In genomic region chr16:69930117-69930776, GRCh38 we compare ENCODE assay signal across 8 cellular contexts. TPM values are rescaled to one million over a fixed set of nuclear protein-coding genes. Genes with fewer than 3 reads are reported as not detected.
DNase-seq lines count a peak whose midpoint lies in the region; ATAC-seq, FAIRE-seq and TF ChIP-seq lines count a peak whose summit lies in the region.

No MANE protein-coding gene starts in this region.

- H3K4me2 ChIP-seq in OCI-LY3 (ENCODE audit: low read length) = no peak overlapping the region

- peaks cover 55 to 75% of the 10 kb centered on the region in 2 donors for H3K36me3 Mint-ChIP-seq in CD4-positive, alpha-beta memory T cell
- no peaks in the 10 kb centered on the region for H3K36me3 Mint-ChIP-seq in activated T-cell treated with anti-CD3 and anti-CD28 coated beads, Interleukin-2, amount 50 U/mL, for 72 hours (ENCODE audit: insufficient read depth in 2 of 2)
- peaks cover 18% of the 10 kb centered on the region for H3K36me3 Mint-ChIP-seq in osteocyte (ENCODE audit: unreplicated experiment)

- no peaks in the 10 kb centered on the region for H3K9me3 Mint-ChIP-seq in CD4-positive, alpha-beta memory T cell
- no peaks in the 10 kb centered on the region for H3K9me3 Mint-ChIP-seq in activated T-cell treated with anti-CD3 and anti-CD28 coated beads, Interleukin-2, amount 50 U/mL, for 72 hours
- H3K9me3 Mint-ChIP-seq in osteocyte (ENCODE audit: unreplicated experiment) = no peaks in the 10 kb centered on the region

- peak in 4 of 5 donors; percentile 32 to 47 (median 40) for DNase-seq in CD4-positive, alpha-beta memory T cell
- peak; percentile 40 for DNase-seq in H4 (ENCODE audit: low spot score)
- DNase-seq in activated T-cell treated with anti-CD3 and anti-CD28 coated beads, Interleukin-2, amount 50 U/mL, for 72 hours = peak; percentile 53 to 56
- DNase-seq in frontal cortex (ENCODE audit: low spot score in 2 of 2) = peak; percentile 63 to 73
- no peak for DNase-seq in osteocyte (ENCODE audit: extremely low spot score, unreplicated experiment)

- intact Hi-C loops in CD4-positive, alpha-beta memory T cell (cut with micrococcal nuclease) = loop anchor here (1.0 kb wide), 1 partner anchor 134 kb away; no protein-coding TSS in a partner anchor

- CTCF ChIA-PET in CD4-positive, alpha-beta memory T cell (lab: Charles Lee; ENCODE audit: partially characterized antibody) = interaction anchor here (0.6 to 5.0 kb wide), 28 partner anchors 9 to 724 kb away, joined by 3 to 23 read pairs (median 3); partner anchors contain the start of gene NOB1

- POLR2A ChIA-PET in CD4-positive, alpha-beta memory T cell (lab: Charles Lee; ENCODE audit: partially characterized antibody) = no interaction called here

- no peaks in the 10 kb centered on the region for H3K79me2 ChIP-seq in OCI-LY3 (ENCODE audit: low read length)

- H3K9me3 ChIP-seq in CD4-positive, alpha-beta memory T cell (ENCODE audit: control insufficient read depth in 1 of 2, low read length in 2 of 2) = no peaks in the 10 kb centered on the region
- no peaks in the 10 kb centered on the region for H3K9me3 ChIP-seq in OCI-LY3 (ENCODE audit: insufficient read depth, low read length)

- H2AFZ ChIP-seq in OCI-LY3 (ENCODE audit: low read depth, low read length) = no peak overlapping the region

- H3K27me3 Mint-ChIP-seq in CD4-positive, alpha-beta memory T cell = no peaks in the 10 kb centered on the region
- no peaks in the 10 kb centered on the region for H3K27me3 Mint-ChIP-seq in activated T-cell treated with anti-CD3 and anti-CD28 coated beads, Interleukin-2, amount 50 U/mL, for 72 hours (ENCODE audit: low read depth)
- H3K27me3 Mint-ChIP-seq in osteocyte (ENCODE audit: unreplicated experiment) = no peaks in the 10 kb centered on the region

- peaks cover 0 to 4% (median 0%) of the 10 kb centered on the region in 4 donors for H3K4me1 Mint-ChIP-seq in CD4-positive, alpha-beta memory T cell
- no peaks in the 10 kb centered on the region for H3K4me1 Mint-ChIP-seq in activated T-cell treated with anti-CD3 and anti-CD28 coated beads, Interleukin-2, amount 50 U/mL, for 72 hours (ENCODE audit: low read depth)
- H3K4me1 Mint-ChIP-seq in osteocyte (ENCODE audit: unreplicated experiment) = peaks cover 41% of the 10 kb centered on the region

- no peaks in the 10 kb centered on the region for H4K20me1 ChIP-seq in OCI-LY3 (ENCODE audit: insufficient read depth, low read length)

- H3K27ac Mint-ChIP-seq in CD4-positive, alpha-beta memory T cell = peak overlapping the region in 1 of 7 donors; percentile 63
- no peak overlapping the region for H3K27ac Mint-ChIP-seq in activated T-cell treated with anti-CD3 and anti-CD28 coated beads, Interleukin-2, amount 50 U/mL, for 72 hours
- H3K27ac Mint-ChIP-seq in osteocyte (ENCODE audit: unreplicated experiment) = no peak overlapping the region

- peak; percentile 71 for TF ChIP-seq CTCF in OCI-LY3 (IDR thresholded peaks at IDR 0.05; ENCODE audit: low read depth, low read length)
- peak; percentile 83 for TF ChIP-seq CTCF in osteocyte (IDR thresholded peaks at IDR 0.05)

- no peaks in the 10 kb centered on the region for H3K4me1 ChIP-seq in CD4-positive, alpha-beta memory T cell (ENCODE audit: insufficient read depth, low read length)
- no peaks in the 10 kb centered on the region for H3K4me1 ChIP-seq in OCI-LY3 (ENCODE audit: low read length)

- peak; percentile 73 to 74 for ATAC-seq in activated T-cell treated with anti-CD3 and anti-CD28 coated beads, Interleukin-2, amount 50 U/mL, for 72 hours (replicated peaks in 1 of 2)
- ATAC-seq in HG02852 (IDR thresholded peaks at IDR 0.05; ENCODE audit: unreplicated experiment) = no peak
- no peak for ATAC-seq in HG03432 (IDR thresholded peaks at IDR 0.05; ENCODE audit: unreplicated experiment)

- H3K4me3 Mint-ChIP-seq in CD4-positive, alpha-beta memory T cell = no peak overlapping the region
- no peak overlapping the region for H3K4me3 Mint-ChIP-seq in activated T-cell treated with anti-CD3 and anti-CD28 coated beads, Interleukin-2, amount 50 U/mL, for 72 hours
- H3K4me3 Mint-ChIP-seq in osteocyte (ENCODE audit: unreplicated experiment) = no peak overlapping the region

- no peak overlapping the region for H3K9ac ChIP-seq in OCI-LY3 (ENCODE audit: low read length)

- no peaks in the 10 kb centered on the region for H3K27me3 ChIP-seq in CD4-positive, alpha-beta memory T cell (ENCODE audit: insufficient read depth, low read length)
- no peaks in the 10 kb centered on the region for H3K27me3 ChIP-seq in OCI-LY3 (ENCODE audit: low read depth, low read length)

- H3K27ac ChIP-seq in CD4-positive, alpha-beta memory T cell (ENCODE audit: low read depth, low read length) = no peak overlapping the region
- no peak overlapping the region for H3K27ac ChIP-seq in OCI-LY3 (ENCODE audit: low read length)

- FAIRE-seq in frontal cortex (lab: Jason Lieb, UNC) = no peak

- H3K4me3 ChIP-seq in CD4-positive, alpha-beta memory T cell (ENCODE audit: low read length in 2 of 2) = no peak overlapping the region
- H3K4me3 ChIP-seq in OCI-LY3 (ENCODE audit: low read length) = no peak overlapping the region

- H3K36me3 ChIP-seq in CD4-positive, alpha-beta memory T cell (ENCODE audit: insufficient read depth, low read length) = peaks cover 53% of the 10 kb centered on the region
- no peaks in the 10 kb centered on the region for H3K36me3 ChIP-seq in OCI-LY3 (replicated peaks; ENCODE audit: low read depth, low read length)

RNA-seq across cellular contexts. Expression of gene CLEC18A, which starts 20.9 kb away (rescaled TPM):
- 1 to 10 TPM; 7.2 to 7.5 TPM for total RNA-seq in CD4-positive, alpha-beta memory T cell
- under 1 TPM in 1 of 2 donors, not detected in 1; 0.37 TPM for polyA plus RNA-seq in CD4-positive, alpha-beta memory T cell
- total RNA-seq in H4 (2014; rRNA removed; shearing (Covaris generic)) = 0.02 TPM in 1 of 2 replicates, not detected in the other
- 1 to 10 TPM; 1.6 to 2.2 TPM for total RNA-seq in activated T-cell treated with anti-CD3 and anti-CD28 coated beads, Interleukin-2, amount 50 U/mL, for 72 hours
- 0.82 TPM for total RNA-seq in frontal cortex
- total RNA-seq in osteocyte = 1.1 and 1.2 TPM in 2 replicates

Comparison
In these comparisons a context has a peak if more than half of its experiments do, and no peak if none do; other contexts are left out.
1. ATAC-seq: peak in activated T-cell treated with anti-CD3 and anti-CD28 coated beads, Interleukin-2, amount 50 U/mL, for 72 hours (2 of 2); none in HG02852 (single experiment) and HG03432 (single experiment).